17 cellular contexts compared by ENCODE assay signal in genomic region chr1:204529371-204529895, GRCh38. TPM values are rescaled to one million over a fixed set of nuclear protein-coding genes. Genes with fewer than 3 reads are reported as not detected.
DNase-seq lines count a peak whose midpoint lies in the region; ATAC-seq and TF ChIP-seq lines count a peak whose summit lies in the region.
"Had no signal": no experiment of that assay in that cellular context is flagged by ENCODE, and none has a peak within 500 bp of the region (broad histone marks: within the 10 kb centered on the region; RNA-seq: fewer than 3 reads in every experiment).

No MANE protein-coding gene starts in this region.

- H3K9me3 ChIP-seq in DND-41 (ENCODE audit: insufficient read depth, low read length, severe bottlenecking) = no peaks in the 10 kb centered on the region
- H3K9me3 ChIP-seq: adrenal gland had no signal

- TF ChIP-seq CTCF in 22Rv1 (IDR thresholded peaks at IDR 0.05) (peak; percentile 2; the same call in 1 of the 2 replicates), DND-41 (IDR thresholded peaks at IDR 0.05; ENCODE audit: borderline replicate concordance, extremely low read depth, low read length, poor library complexity, severe bottlenecking) (peak; percentile 34)

- H3K9me3 Mint-ChIP-seq in memory B cell = peaks cover 2% of the 10 kb centered on the region
- no peaks in the 10 kb centered on the region for H3K9me3 Mint-ChIP-seq in stimulated activated memory B cell treated with anti-CD40 and anti-IgM and Interleukin-4, amounts not matched to agents 10 μg/mL and 1 μg/mL and 100 μg/mL, for 72 hours
- H3K9me3 Mint-ChIP-seq: central memory CD8-positive, alpha-beta T cell had no signal

- no peak overlapping the region for H2AFZ ChIP-seq in DND-41 (ENCODE audit: low read depth, low read length)

- H4K20me1 ChIP-seq in DND-41 (ENCODE audit: insufficient read depth, low read length) = peaks cover 18% of the 10 kb centered on the region

- no peak overlapping the region for H3K4me3 Mint-ChIP-seq in memory B cell
- no peak overlapping the region for H3K4me3 Mint-ChIP-seq in stimulated activated memory B cell treated with anti-CD40 and anti-IgM and Interleukin-4, amounts not matched to agents 10 μg/mL and 1 μg/mL and 100 μg/mL, for 72 hours
- H3K4me3 Mint-ChIP-seq: central memory CD8-positive, alpha-beta T cell had no signal

- ATAC-seq in DND-41 (ENCODE audit: insufficient read depth, low read depth) (0 out of 3 replicates have a peak, but pooled peaks have one; percentile 47), SK-N-SH treated with all-trans-retinoic acid at 6 μM for 48 hours (peak; percentile 35), memory B cell (ENCODE audit: low read depth) (no peak), sciatic nerve (no peak)
- ATAC-seq in stimulated activated memory B cell treated with anti-CD40 and anti-IgM and Interleukin-4, amounts not matched to agents 10 μg/mL and 1 μg/mL and 100 μg/mL, for 72 hours = no peak
- ATAC-seq: HCT116 had no signal

- H3K4me3 ChIP-seq in DND-41 (ENCODE audit: low read depth in 1 of 2, low read length in 2 of 2) = no peak overlapping the region
- H3K4me3 ChIP-seq: adrenal gland had no signal

- peaks cover 96% of the 10 kb centered on the region for H3K36me3 ChIP-seq in DND-41 (ENCODE audit: insufficient read depth, low read length)

- intact Hi-C loops in sciatic nerve (cut with DNase I) = no loop called here

- H3K4me2 ChIP-seq in DND-41 (ENCODE audit: insufficient read depth, low read length) = no peak overlapping the region

- H3K79me2 ChIP-seq in DND-41 (ENCODE audit: insufficient read depth, low read length) = peaks cover 78% of the 10 kb centered on the region

- H3K27ac ChIP-seq in 22Rv1 (no peak overlapping the region), DND-41 (ENCODE audit: low read length) (no peak overlapping the region)
- H3K27ac ChIP-seq: adrenal gland had no signal

- H3K4me1 ChIP-seq in DND-41 (ENCODE audit: insufficient read depth, low read length) = no peaks in the 10 kb centered on the region
- H3K4me1 ChIP-seq: adrenal gland had no signal

- DNase-seq in DND-41 = no peak
- no peak for DNase-seq in memory B cell (ENCODE audit: low spot score in 2 of 2)
- DNase-seq in sciatic nerve (ENCODE audit: low spot score) = no peak
- DNase-seq in HK-2 (ENCODE audit: unreplicated experiment) = no peak
- DNase-seq in occipital lobe (lab: John Stamatoyannopoulos, UW) = no peak
- DNase-seq: activated CD8-positive, alpha-beta memory T cell treated with anti-CD3 and anti-CD28 coated beads for 24 hours; adrenal gland; left cardiac atrium; NCI-H2081; NCI-H526; substantia nigra; SW 1271 had no signal

- H3K27me3 Mint-ChIP-seq in memory B cell = no peaks in the 10 kb centered on the region
- H3K27me3 Mint-ChIP-seq in stimulated activated memory B cell treated with anti-CD40 and anti-IgM and Interleukin-4, amounts not matched to agents 10 μg/mL and 1 μg/mL and 100 μg/mL, for 72 hours = no peaks in the 10 kb centered on the region
- H3K27me3 Mint-ChIP-seq: central memory CD8-positive, alpha-beta T cell had no signal

- H3K36me3 Mint-ChIP-seq in memory B cell = peaks cover 26% of the 10 kb centered on the region
- peaks cover 68% of the 10 kb centered on the region for H3K36me3 Mint-ChIP-seq in stimulated activated memory B cell treated with anti-CD40 and anti-IgM and Interleukin-4, amounts not matched to agents 10 μg/mL and 1 μg/mL and 100 μg/mL, for 72 hours

- H3K27me3 ChIP-seq in DND-41 (ENCODE audit: insufficient read depth, low read length, poor library complexity) = no peaks in the 10 kb centered on the region
- H3K27me3 ChIP-seq: adrenal gland had no signal

- peak overlapping the region; percentile 31 for H3K27ac Mint-ChIP-seq in memory B cell
- H3K27ac Mint-ChIP-seq in stimulated activated memory B cell treated with anti-CD40 and anti-IgM and Interleukin-4, amounts not matched to agents 10 μg/mL and 1 μg/mL and 100 μg/mL, for 72 hours = no peak overlapping the region

- no peak overlapping the region for H3K9ac ChIP-seq in DND-41 (ENCODE audit: low read depth, low read length)

- H3K4me1 Mint-ChIP-seq in memory B cell = peaks cover 21% of the 10 kb centered on the region
- H3K4me1 Mint-ChIP-seq in stimulated activated memory B cell treated with anti-CD40 and anti-IgM and Interleukin-4, amounts not matched to agents 10 μg/mL and 1 μg/mL and 100 μg/mL, for 72 hours = peaks cover 21% of the 10 kb centered on the region

TF ChIP-seq in SK-N-SH treated with all-trans-retinoic acid at 6 μM for 48 hours, 23 proteins besides CTCF, POLR2A, EP300 and RAD21:
- TF ChIP-seq RARB (CRISPR knock-in tag; IDR thresholded peaks at IDR 0.05) (no peak), ZFP30 (CRISPR knock-in tag; IDR thresholded peaks at IDR 0.05) (no peak), TOX (CRISPR knock-in tag; IDR thresholded peaks at IDR 0.05; ENCODE audit: borderline replicate concordance) (no peak), ZFP3 (CRISPR knock-in tag; IDR thresholded peaks at IDR 0.05) (no peak), CSRNP3 (CRISPR knock-in tag; IDR thresholded peaks at IDR 0.05) (no peak), TSHZ2 (CRISPR knock-in tag; IDR thresholded peaks at IDR 0.05) (no peak), ISL1 (CRISPR knock-in tag; IDR thresholded peaks at IDR 0.05) (no peak), CREB5 (CRISPR knock-in tag; IDR thresholded peaks at IDR 0.05; ENCODE audit: low read depth) (no peak), ZC3H10 (CRISPR knock-in tag; IDR thresholded peaks at IDR 0.05) (no peak), ZNF8 (CRISPR knock-in tag; IDR thresholded peaks at IDR 0.05) (no peak), SNAI2 (CRISPR knock-in tag; IDR thresholded peaks at IDR 0.05) (no peak), OSR1 (CRISPR knock-in tag; IDR thresholded peaks at IDR 0.05) (no peak), ESRRG (CRISPR knock-in tag; IDR thresholded peaks at IDR 0.05) (no peak), PPARA (CRISPR knock-in tag; IDR thresholded peaks at IDR 0.05; ENCODE audit: borderline replicate concordance) (no peak)

RNA-seq across cellular contexts. Expression of gene MDM4, which starts 13.2 kb away (rescaled TPM):
- 157 TPM for total RNA-seq in sciatic nerve
- total RNA-seq in occipital lobe = 60.4 TPM

RNA-seq across cellular contexts. Expression of gene PIK3C2B, which starts 34.8 kb away (rescaled TPM):
- total RNA-seq in sciatic nerve (52.2 TPM), occipital lobe (31.0 TPM)

Comparison
In these comparisons a context has a peak if more than half of its experiments do, and no peak if none do; other contexts are left out.
1. ATAC-seq: peak in DND-41 (single experiment) and SK-N-SH treated with all-trans-retinoic acid at 6 μM for 48 hours (single experiment); none in memory B cell (single experiment), stimulated activated memory B cell treated with anti-CD40 and anti-IgM and Interleukin-4, amounts not matched to agents 10 μg/mL and 1 μg/mL and 100 μg/mL, for 72 hours (single experiment) and sciatic nerve (single experiment).